ENCODE assay signal across 21 cellular contexts in the genomic region with DNA sequence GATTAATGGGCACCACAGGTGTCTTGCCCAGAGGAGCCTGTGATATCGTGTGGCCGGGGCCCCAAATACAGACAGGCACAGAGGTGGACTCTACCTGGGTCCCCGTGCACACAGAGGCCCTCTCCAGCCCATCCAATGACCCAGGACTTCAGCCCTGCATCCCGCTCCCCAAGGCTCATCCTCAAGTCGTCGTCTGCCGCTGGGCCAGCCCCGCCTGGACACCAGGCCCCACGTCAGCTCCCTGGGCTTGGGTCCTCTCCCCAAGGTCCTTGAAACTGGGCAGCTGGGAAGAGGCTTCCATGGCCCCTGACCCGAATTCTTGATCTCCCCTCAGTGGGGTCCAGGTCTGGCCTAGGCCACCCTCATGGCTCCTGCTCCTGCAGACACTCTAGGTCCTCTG. TPM values are rescaled to one million over a fixed set of nuclear protein-coding genes. Genes with fewer than 3 reads are reported as not detected.
A peak's percentile ranks its signal among the peaks of the same experiment; 100 is the strongest.
DNase-seq lines count a peak whose midpoint lies in the region; ATAC-seq, FAIRE-seq and TF ChIP-seq lines count a peak whose summit lies in the region.
"Had no signal": no experiment of that assay in that cellular context is flagged by ENCODE, and none has a peak within 500 bp of the region (broad histone marks: within the 10 kb centered on the region; RNA-seq: fewer than 3 reads in every experiment).

No MANE protein-coding gene starts in this region.

- intact Hi-C loops in uterus (cut with DNase I; ENCODE audit: low total_unique reads), result no loop called here

- H4K91ac ChIP-seq in neuronal stem cell (ENCODE audit: low read depth, low read length, poor library complexity), result no peak overlapping the region

- H3K27me3 ChIP-seq in astrocyte (ENCODE audit: insufficient read depth, low read length) (no peaks in the 10 kb centered on the region), endodermal cell (ENCODE audit: control insufficient read depth, insufficient read depth, low read length, poor library complexity, severe bottlenecking) (no peaks in the 10 kb centered on the region), neuronal stem cell (ENCODE audit: control insufficient read depth in 3 of 3, insufficient read depth in 3 of 3, low read depth in 1 of 3, low read length in 3 of 3) (no peaks in the 10 kb centered on the region), uterus (no peaks in the 10 kb centered on the region)

- 91 to 100% methylated on average over 3 to 10 of the region's 10 CpGs for WGBS in endodermal cell (ENCODE audit: insufficient coverage in 1 of 2, insufficient read length in 1 of 2), 2 experiments
- WGBS in neuronal stem cell (ENCODE audit: extremely low coverage in 2 of 2, insufficient read length in 2 of 2, insufficient replicate concordance in 1 of 2), 2 donors, result no CpG with 5 or more reads among the region's 10 CpGs

- TF ChIP-seq POLR2A in uterus (IDR thresholded peaks at IDR 0.05), result no peak

- H2AFZ ChIP-seq in astrocyte (ENCODE audit: low read depth, low read length) (no peak overlapping the region), neuronal stem cell (ENCODE audit: low read length) (peak overlapping the region; percentile 70)
- H2AFZ ChIP-seq: GM23248 had no signal

- no peak overlapping the region for H4K8ac ChIP-seq in neuronal stem cell (ENCODE audit: low read depth, low read length)

- no peak overlapping the region for H3K4me3 ChIP-seq in astrocyte (ENCODE audit: insufficient read depth, low read depth, low read length)
- H3K4me3 ChIP-seq in endodermal cell (ENCODE audit: low read length), result no peak overlapping the region
- no peak overlapping the region for H3K4me3 ChIP-seq in neuronal stem cell (ENCODE audit: low read length in 2 of 2)
- H3K4me3 ChIP-seq in uterus, result no peak overlapping the region
- H3K4me3 ChIP-seq: GM23248 had no signal

- peaks cover 4% of the 10 kb centered on the region for H3K4me1 ChIP-seq in astrocyte (ENCODE audit: insufficient read depth, low read length)
- H3K4me1 ChIP-seq in endodermal cell (ENCODE audit: control insufficient read depth, insufficient read depth, low read length), result no peaks in the 10 kb centered on the region
- peaks cover 33 to 46% of the 10 kb centered on the region in 2 donors for H3K4me1 ChIP-seq in neuronal stem cell (ENCODE audit: control insufficient read depth in 2 of 2, insufficient read depth in 1 of 2, low read depth in 1 of 2, low read length in 2 of 2)
- peaks cover 19% of the 10 kb centered on the region in 2 donors for H3K4me1 ChIP-seq in uterus

- no peaks in the 10 kb centered on the region for H3K79me1 ChIP-seq in neuronal stem cell (ENCODE audit: low read depth, low read length)

- no peaks in the 10 kb centered on the region for H3K36me3 ChIP-seq in astrocyte (ENCODE audit: insufficient read depth, low read length)
- H3K36me3 ChIP-seq in endodermal cell (ENCODE audit: control insufficient read depth, insufficient read depth, low read length), result no peaks in the 10 kb centered on the region
- H3K36me3 ChIP-seq in neuronal stem cell (replicated peaks in 1 of 2; ENCODE audit: control insufficient read depth in 2 of 2, insufficient read depth in 2 of 2, low read length in 2 of 2), result no peaks in the 10 kb centered on the region
- no peaks in the 10 kb centered on the region for H3K36me3 ChIP-seq in uterus

- no peak overlapping the region for H3K4me2 ChIP-seq in astrocyte (ENCODE audit: low read length)
- H3K4me2 ChIP-seq in neuronal stem cell (ENCODE audit: insufficient read depth, low read length, poor library complexity, severe bottlenecking), result no peak overlapping the region

- H3K9me3 Mint-ChIP-seq in astrocyte (ENCODE audit: unreplicated experiment) (peaks cover 8% of the 10 kb centered on the region), endodermal cell (peaks cover 11% of the 10 kb centered on the region)

- H2BK15ac ChIP-seq in neuronal stem cell (ENCODE audit: low read length), result peak overlapping the region; percentile 82

- H3K4me1 Mint-ChIP-seq in astrocyte (ENCODE audit: low read depth, unreplicated experiment) (peaks cover 3% of the 10 kb centered on the region), endodermal cell (peaks cover 17% of the 10 kb centered on the region)
- H3K4me1 Mint-ChIP-seq: CD4-positive, alpha-beta memory T cell had no signal

- H3K36me3 Mint-ChIP-seq in astrocyte (ENCODE audit: low read depth, unreplicated experiment), result no peaks in the 10 kb centered on the region
- H3K36me3 Mint-ChIP-seq in endodermal cell (ENCODE audit: low read depth), result peaks cover 3% of the 10 kb centered on the region
- H3K36me3 Mint-ChIP-seq: CD4-positive, alpha-beta memory T cell had no signal

- peaks cover 6% of the 10 kb centered on the region for H3K27me3 Mint-ChIP-seq in astrocyte (ENCODE audit: low read depth, unreplicated experiment)
- H3K27me3 Mint-ChIP-seq in endodermal cell (ENCODE audit: insufficient read depth), result no peaks in the 10 kb centered on the region

- no peak overlapping the region for H3K4me3 Mint-ChIP-seq in astrocyte (ENCODE audit: unreplicated experiment)
- no peak overlapping the region for H3K4me3 Mint-ChIP-seq in endodermal cell
- H3K4me3 Mint-ChIP-seq: CD4-positive, alpha-beta memory T cell; H9; HFFc6 had no signal

- H3K27ac ChIP-seq in astrocyte (ENCODE audit: low read depth, low read length), result no peak overlapping the region
- H3K27ac ChIP-seq in endodermal cell (ENCODE audit: low read depth, low read length), result no peak overlapping the region
- H3K27ac ChIP-seq in neuronal stem cell (replicated peaks; ENCODE audit: low read length), result no peak overlapping the region
- H3K27ac ChIP-seq in uterus, result peak overlapping the region; percentile 77 to 85
- H3K27ac ChIP-seq: GM23248 had no signal

- DNase-seq in astrocyte (ENCODE audit: low read depth) (no peak), endodermal cell (no peak), neuronal stem cell (ENCODE audit: low spot score) (no peak), uterus (no peak), iPS-NIHi7 (ENCODE audit: extremely low spot score) (no peak), NCI-H524 treated with DMSO at 0.1 percent for 48 hours (lab: John Stamatoyannopoulos, UW) (no peak), NAMALWA (ENCODE audit: low spot score) (no peak)
- DNase-seq: C1 segment of cervical spinal cord; Calu3; CD4-positive, alpha-beta memory T cell; COR-L47; DMS53; DMS79 treated with DMSO at 0.1 percent for 48 hours; GF-D8; GM23248; HFFc6 had no signal

- H3K27ac Mint-ChIP-seq in astrocyte (ENCODE audit: unreplicated experiment) (peak overlapping the region; percentile 26), endodermal cell (peak overlapping the region; percentile 48)
- H3K27ac Mint-ChIP-seq: HFFc6 had no signal

- H3K9ac ChIP-seq in astrocyte (ENCODE audit: low read length) (no peak overlapping the region), endodermal cell (ENCODE audit: extremely low read depth, low read length, poor library complexity, severe bottlenecking) (no peak overlapping the region), neuronal stem cell (ENCODE audit: low read depth, low read length, poor library complexity) (no peak overlapping the region)
- H3K9ac ChIP-seq: GM23248 had no signal

- no peak for ATAC-seq in GM21390 (IDR thresholded peaks at IDR 0.05; ENCODE audit: unreplicated experiment)
- ATAC-seq: HCT116 had no signal

- peak overlapping the region; percentile 38 for H2BK120ac ChIP-seq in neuronal stem cell (ENCODE audit: low read depth, low read length)

- no peak overlapping the region for H3K23ac ChIP-seq in neuronal stem cell (ENCODE audit: low read depth, low read length, poor library complexity)

- H3K4ac ChIP-seq in neuronal stem cell (ENCODE audit: low read length), result peak overlapping the region; percentile 1

- H3K14ac ChIP-seq in neuronal stem cell (ENCODE audit: low read length), result no peak overlapping the region

- peak overlapping the region; percentile 33 for H2BK12ac ChIP-seq in neuronal stem cell (ENCODE audit: low read length)

- H3K79me2 ChIP-seq in astrocyte (ENCODE audit: insufficient read depth, low read length), result no peaks in the 10 kb centered on the region

- peak overlapping the region; percentile 85 for H2BK5ac ChIP-seq in neuronal stem cell (ENCODE audit: low read length)

- no peaks in the 10 kb centered on the region for H3K9me3 ChIP-seq in astrocyte (ENCODE audit: insufficient read depth, low read depth, low read length)
- H3K9me3 ChIP-seq in endodermal cell (ENCODE audit: control insufficient read depth, low read length), result peaks cover 11% of the 10 kb centered on the region
- H3K9me3 ChIP-seq in neuronal stem cell (replicated peaks in 1 of 2; ENCODE audit: control insufficient read depth in 2 of 2, insufficient read depth in 1 of 2, low read depth in 1 of 2, low read length in 2 of 2), result peaks cover 3 to 15% of the 10 kb centered on the region in 2 donors
- no peaks in the 10 kb centered on the region for H3K9me3 ChIP-seq in uterus

- H2AK5ac ChIP-seq in neuronal stem cell (ENCODE audit: low read depth, low read length), result peak overlapping the region; percentile 85

- peak overlapping the region; percentile 71 for H3K18ac ChIP-seq in neuronal stem cell (ENCODE audit: low read length)

- no peaks in the 10 kb centered on the region for H4K20me1 ChIP-seq in astrocyte (ENCODE audit: insufficient read depth, low read length)

- no peak for FAIRE-seq in astrocyte (lab: Jason Lieb, UNC)
- FAIRE-seq: GM12891, GM18507 had no signal

- no peak for TF ChIP-seq CTCF in astrocyte (IDR thresholded peaks at IDR 0.05; ENCODE audit: insufficient read depth, low read depth, low read length)
- TF ChIP-seq CTCF in endodermal cell (conservative IDR thresholded peaks at IDR 0.05), result no peak
- no peak for TF ChIP-seq CTCF in uterus (IDR thresholded peaks at IDR 0.05)

RNA-seq across cellular contexts. Expression of a gene that starts 20.2 kb away (rescaled TPM):
- total RNA-seq in astrocyte, result 0.26 and 0.36 TPM in 2 replicates
- under 1 TPM; 0.42 to 0.95 TPM for total RNA-seq in endodermal cell
- polyA plus RNA-seq in endodermal cell (2013, experiment 1 of 2), result 2.8 TPM
- polyA plus RNA-seq in endodermal cell (2013, experiment 2 of 2), result 3.2 TPM
- polyA plus RNA-seq in neuronal stem cell (2013, experiment 1 of 2), result 3.6 TPM
- 3.6 TPM for polyA plus RNA-seq in neuronal stem cell (2013, experiment 2 of 2)
- 10 to 100 TPM in 2 of 4 donors, 1 to 10 TPM in 2; 4.7 to 44.2 (median 22.9) TPM for total RNA-seq in uterus
- total RNA-seq: Calu3; CD4-positive, alpha-beta memory T cell; HFFc6 had no signal
- polyA plus RNA-seq: CD4-positive, alpha-beta memory T cell had no signal

Comparison
In these comparisons a context has a peak if more than half of its experiments do, and no peak if none do; other contexts are left out.
1. H3K27ac ChIP-seq: peak in uterus (2 of 2); none in astrocyte (single experiment), endodermal cell (single experiment) and neuronal stem cell (single experiment).